7 cellular contexts compared by ENCODE assay signal in genomic region chr7:89623018-89623672, GRCh38.
DNase-seq lines count a peak whose midpoint lies in the region; ATAC-seq and TF ChIP-seq lines count a peak whose summit lies in the region.

No MANE protein-coding gene starts in this region.

- H3K27me3 ChIP-seq in liver (ENCODE audit: control insufficient read depth in 4 of 4, insufficient read depth in 4 of 4, low read length in 3 of 4): no peaks in the 10 kb centered on the region
- no peaks in the 10 kb centered on the region for H3K27me3 ChIP-seq in suprapubic skin

- WGBS in liver: 5% methylated on average over 1 of the region's 1 CpG
- 13% methylated on average over 1 of the region's 1 CpG for WGBS in suprapubic skin

- peak; percentile 83 for TF ChIP-seq CTCF in GM20000 (IDR thresholded peaks at IDR 0.05; ENCODE audit: extremely low read depth, missing control alignments)
- TF ChIP-seq CTCF in cardiac fibroblast (IDR thresholded peaks at IDR 0.05; ENCODE audit: low read depth, low read length): peak; percentile 70
- TF ChIP-seq CTCF in liver (IDR thresholded peaks at IDR 0.05; ENCODE audit: low read depth, low read length, missing input control): peak; percentile 55
- peak in 1 of 2 donors; percentile 31 for TF ChIP-seq CTCF in suprapubic skin (IDR thresholded peaks at IDR 0.05)

- H3K4me1 ChIP-seq in liver (ENCODE audit: control insufficient read depth in 4 of 4, insufficient read depth in 4 of 4, low read length in 3 of 4) (no peaks in the 10 kb centered on the region), suprapubic skin (no peaks in the 10 kb centered on the region)

- no peak overlapping the region for H3K9ac ChIP-seq in liver (ENCODE audit: low read depth in 1 of 2, low read length in 2 of 2)

- H3K27ac ChIP-seq in liver (ENCODE audit: low read depth in 1 of 2, low read length in 2 of 2) (no peak overlapping the region), suprapubic skin (no peak overlapping the region)

- DNase-seq in GM04503 (ENCODE audit: low read depth) (peak; percentile 4), GM20000 (ENCODE audit: low spot score) (peak; percentile 25), NCI-H774 (lab: John Stamatoyannopoulos, UW) (peak; percentile 47), cardiac fibroblast (ENCODE audit: low read depth in 2 of 2) (peak; percentile 36 to 54), suprapubic skin (ENCODE audit: low spot score in 2 of 2) (no peak)

- H3K4me3 ChIP-seq in cardiac fibroblast (replicated peaks in 1 of 2; ENCODE audit: low read depth in 2 of 2, low read length in 2 of 2) (no peak overlapping the region), liver (ENCODE audit: low read depth in 1 of 3, low read length in 3 of 3) (no peak overlapping the region), suprapubic skin (no peak overlapping the region)

- TF ChIP-seq POLR2A in suprapubic skin (IDR thresholded peaks at IDR 0.05): no peak

- H3K9me3 ChIP-seq in liver (ENCODE audit: control insufficient read depth in 4 of 4, low read length in 3 of 4) (no peaks in the 10 kb centered on the region), suprapubic skin (no peaks in the 10 kb centered on the region)

- H3K36me3 ChIP-seq in liver (ENCODE audit: control insufficient read depth in 4 of 4, insufficient read depth in 3 of 4, low read depth in 1 of 4, low read length in 3 of 4): no peaks in the 10 kb centered on the region
- H3K36me3 ChIP-seq in suprapubic skin: no peaks in the 10 kb centered on the region

- no peak for TF ChIP-seq EP300 in suprapubic skin (IDR thresholded peaks at IDR 0.05)

- ATAC-seq in HG03460 (IDR thresholded peaks at IDR 0.05; ENCODE audit: unreplicated experiment): peak; percentile 79

- TF ChIP-seq RAD21 in liver (IDR thresholded peaks at IDR 0.05): peak; percentile 70 to 84

TF ChIP-seq in liver, 16 proteins besides CTCF, POLR2A, EP300 and RAD21:
- TF ChIP-seq NR2F2 (IDR thresholded peaks at IDR 0.05) (no peak), HNF4A (conservative IDR thresholded peaks at IDR 0.05) (no peak), EGR1 (IDR thresholded peaks at IDR 0.05; ENCODE audit: low read depth in 2 of 2) (no peak), YY1 (IDR thresholded peaks at IDR 0.05) (no peak), ATF3 (IDR thresholded peaks at IDR 0.05) (no peak), FOXA2 (IDR thresholded peaks at IDR 0.05) (no peak), MAX (IDR thresholded peaks at IDR 0.05) (no peak), HNF4G (IDR thresholded peaks at IDR 0.05) (no peak), TAF1 (conservative IDR thresholded peaks at IDR 0.05) (no peak), FOXA1 (IDR thresholded peaks at IDR 0.05) (no peak), GABPA (IDR thresholded peaks at IDR 0.05 in 1 of 2, conservative IDR thresholded peaks at IDR 0.05 in 1 of 2) (no peak), REST (IDR thresholded peaks at IDR 0.05) (no peak), RXRA (IDR thresholded peaks at IDR 0.05) (no peak)
TF ChIP-seq in liver: peak in this region for 0.

Comparison
In these comparisons a context has a peak if more than half of its experiments do, and no peak if none do; other contexts are left out.
1. DNase-seq: peak in GM04503 (single experiment), GM20000 (single experiment), NCI-H774 (single experiment) and cardiac fibroblast (2 of 2); none in suprapubic skin (0 of 2).